Comparison of ENCODE assay signal across 16 cellular contexts in the genomic region with DNA sequence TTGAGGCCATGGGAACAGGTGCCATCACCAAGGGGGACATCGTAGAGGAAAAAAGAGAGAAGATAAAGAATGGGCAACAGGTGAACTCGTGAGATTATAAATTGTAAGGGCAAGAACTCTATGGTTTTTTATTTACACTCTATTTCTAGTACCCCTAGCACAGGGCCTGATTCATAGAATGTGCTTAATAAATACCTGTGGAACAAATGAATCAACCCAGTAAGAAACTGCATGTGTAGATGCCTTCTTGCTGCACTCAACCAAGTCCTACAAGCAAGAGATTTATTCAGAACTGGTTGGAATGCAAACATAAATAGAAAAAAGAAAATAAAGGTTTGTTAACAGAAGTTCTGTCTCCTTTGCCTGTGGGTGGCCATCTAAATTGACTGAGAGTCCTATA. TPM values are rescaled to one million over a fixed set of nuclear protein-coding genes. Genes with fewer than 3 reads are reported as not detected.
DNase-seq lines count a peak whose midpoint lies in the region; ATAC-seq and TF ChIP-seq lines count a peak whose summit lies in the region.
"Had no signal": no experiment of that assay in that cellular context is flagged by ENCODE, and none has a peak within 500 bp of the region (broad histone marks: within the 10 kb centered on the region; RNA-seq: fewer than 3 reads in every experiment).

No MANE protein-coding gene starts in this region.

- H3K4me1 Mint-ChIP-seq in activated T-cell treated with anti-CD3 and anti-CD28 coated beads, Interleukin-2, amount 50 U/mL, for 4 hours (ENCODE audit: low read depth), result peaks cover 36% of the 10 kb centered on the region
- H3K4me1 Mint-ChIP-seq: naive B cell had no signal

- peaks cover 5% of the 10 kb centered on the region for H3F3A ChIP-seq in PC-3 (ENCODE audit: low read length, unreplicated experiment)

- no TSS peak for BruUV-seq in PC-3 (replicated peaks; lab: Mats Ljungman, UMichigan)

- no peaks in the 10 kb centered on the region for H3K79me2 ChIP-seq in PC-3 (ENCODE audit: low read length)

- no peak overlapping the region for H3K4me3 Mint-ChIP-seq in activated T-cell treated with anti-CD3 and anti-CD28 coated beads, Interleukin-2, amount 50 U/mL, for 4 hours
- H3K4me3 Mint-ChIP-seq: activated naive CD8-positive, alpha-beta T cell treated with anti-CD3 and anti-CD28 coated beads, Interleukin-2, amount 10 ng/mL, durations not matched to agents 7 days and 5 days; CD4-positive, alpha-beta T cell; naive B cell had no signal

- no peak for DNase-seq in activated T-cell treated with anti-CD3 and anti-CD28 coated beads, Interleukin-2, amount 50 U/mL, for 4 hours
- DNase-seq in activated T-cell treated with anti-CD3 and anti-CD28 coated beads for 4 hours (no peak), PC-3 (no peak), epithelial cell of prostate (ENCODE audit: low read depth, low spot score) (no peak), NCI-H2227 treated with DMSO at 0.1 percent for 48 hours (lab: John Stamatoyannopoulos, UW) (no peak), NCI-H774 (lab: John Stamatoyannopoulos, UW) (no peak), OCI-M2 (lab: John Stamatoyannopoulos, UW; ENCODE audit: unreplicated experiment) (no peak)
- DNase-seq: activated naive CD8-positive, alpha-beta T cell treated with anti-CD3 and anti-CD28 coated beads, Interleukin-2, amount 10 ng/mL, durations not matched to agents 7 days and 5 days; CD4-positive, alpha-beta T cell; DND-41; naive B cell; NCI-H1105; NCI-H748 treated with DMSO at 0.1 percent for 48 hours; Peyer's patch had no signal

- peaks cover 57% of the 10 kb centered on the region for H3K36me3 Mint-ChIP-seq in activated T-cell treated with anti-CD3 and anti-CD28 coated beads, Interleukin-2, amount 50 U/mL, for 4 hours (ENCODE audit: insufficient read depth)

- POLR2A ChIA-PET in PC-3 (lab: Charles Lee; ENCODE audit: unreplicated experiment), result interaction anchor here (1.1 kb wide), 1 partner anchor 19 kb away, joined by 3 read pairs; the partner anchor contains the start of gene KPNA1

- peak; percentile 35 to 44 for ATAC-seq in activated T-cell treated with anti-CD3 and anti-CD28 coated beads, Interleukin-2, amount 50 U/mL, for 4 hours
- ATAC-seq in GM19463 (IDR thresholded peaks at IDR 0.05; ENCODE audit: unreplicated experiment) (peak; percentile 10), PC-3 (peak; percentile 5)

- no peak overlapping the region for H3K4me3 ChIP-seq in PC-3 (ENCODE audit: low read length)
- H3K4me3 ChIP-seq: Peyer's patch, thoracic aorta had no signal

- TF ChIP-seq CTCF in PC-3 (conservative IDR thresholded peaks at IDR 0.05; ENCODE audit: low read depth, low read length), result no peak

- H3K4me2 ChIP-seq in PC-3 (ENCODE audit: low read length), result peak overlapping the region; percentile 51

- no peak overlapping the region for H3K9ac ChIP-seq in PC-3 (ENCODE audit: low read length)

- intact Hi-C loops in PC-3 (cut with micrococcal nuclease), result no loop called here

- H3K27ac ChIP-seq in PC-3 (ENCODE audit: low read length) (peak overlapping the region; percentile 72), epithelial cell of prostate (peak overlapping the region; percentile 29)
- H3K27ac ChIP-seq: Peyer's patch, thoracic aorta had no signal

- H3K36me3 ChIP-seq in PC-3 (ENCODE audit: low read depth, low read length), result no peaks in the 10 kb centered on the region

- no peaks in the 10 kb centered on the region for H4K20me1 ChIP-seq in PC-3 (ENCODE audit: low read length)

- no peaks in the 10 kb centered on the region for H3K9me3 Mint-ChIP-seq in activated T-cell treated with anti-CD3 and anti-CD28 coated beads, Interleukin-2, amount 50 U/mL, for 4 hours
- H3K9me3 Mint-ChIP-seq: activated naive CD8-positive, alpha-beta T cell treated with anti-CD3 and anti-CD28 coated beads, Interleukin-2, amount 10 ng/mL, durations not matched to agents 7 days and 5 days; CD4-positive, alpha-beta T cell; naive B cell had no signal

- no peak overlapping the region for H2AFZ ChIP-seq in PC-3 (ENCODE audit: low read length)

- H3K27me3 Mint-ChIP-seq in activated T-cell treated with anti-CD3 and anti-CD28 coated beads, Interleukin-2, amount 50 U/mL, for 4 hours (ENCODE audit: low read depth), result no peaks in the 10 kb centered on the region
- H3K27me3 Mint-ChIP-seq: activated naive CD8-positive, alpha-beta T cell treated with anti-CD3 and anti-CD28 coated beads, Interleukin-2, amount 10 ng/mL, durations not matched to agents 7 days and 5 days; CD4-positive, alpha-beta T cell; naive B cell had no signal

- CTCF ChIA-PET in PC-3 (lab: Charles Lee), result no interaction called here

- no peaks in the 10 kb centered on the region for H3K27me3 ChIP-seq in PC-3 (ENCODE audit: low read length)
- H3K27me3 ChIP-seq: Peyer's patch had no signal

- H3K4me1 ChIP-seq in PC-3 (ENCODE audit: insufficient read depth, low read length), result peaks cover 29% of the 10 kb centered on the region
- H3K4me1 ChIP-seq: Peyer's patch had no signal

- H3K9me3 ChIP-seq in PC-3 (ENCODE audit: low read length), result no peaks in the 10 kb centered on the region
- H3K9me3 ChIP-seq: Peyer's patch, thoracic aorta had no signal

- no peaks in the 10 kb centered on the region for H3K9me2 ChIP-seq in PC-3 (replicated peaks; ENCODE audit: low read length)

RNA-seq across cellular contexts. Expression of gene KPNA1, which starts 18.7 kb away (rescaled TPM):
- total RNA-seq in activated T-cell treated with anti-CD3 and anti-CD28 coated beads, Interleukin-2, amount 50 U/mL, for 4 hours, result 10 to 100 TPM; 56.4 to 61.2 (median 61.2) TPM
- 64.3 and 76.7 TPM in 2 replicates for total RNA-seq in PC-3 (2014; rRNA removed)

RNA-seq across cellular contexts. Expression of gene PARP9, which starts 30.6 kb away (rescaled TPM):
- total RNA-seq in activated T-cell treated with anti-CD3 and anti-CD28 coated beads, Interleukin-2, amount 50 U/mL, for 4 hours, result 10 to 100 TPM; 18.2 to 30.9 (median 20.3) TPM
- total RNA-seq in PC-3 (2014; rRNA removed), result 13.8 and 14.8 TPM in 2 replicates

RNA-seq across cellular contexts. Expression of gene DTX3L, which starts 30.7 kb away (rescaled TPM):
- 10 to 100 TPM; 21.6 to 36.5 (median 25.2) TPM for total RNA-seq in activated T-cell treated with anti-CD3 and anti-CD28 coated beads, Interleukin-2, amount 50 U/mL, for 4 hours
- total RNA-seq in PC-3 (2014; rRNA removed), result 11.1 and 11.9 TPM in 2 replicates

RNA-seq across cellular contexts. Expression of gene PARP15, which starts 44.0 kb away (rescaled TPM):
- 1 to 10 TPM; 2.5 to 6.4 (median 2.7) TPM for total RNA-seq in activated T-cell treated with anti-CD3 and anti-CD28 coated beads, Interleukin-2, amount 50 U/mL, for 4 hours
- not detected in 2 replicates for total RNA-seq in PC-3 (2014; rRNA removed)
